In the genomic region with DNA sequence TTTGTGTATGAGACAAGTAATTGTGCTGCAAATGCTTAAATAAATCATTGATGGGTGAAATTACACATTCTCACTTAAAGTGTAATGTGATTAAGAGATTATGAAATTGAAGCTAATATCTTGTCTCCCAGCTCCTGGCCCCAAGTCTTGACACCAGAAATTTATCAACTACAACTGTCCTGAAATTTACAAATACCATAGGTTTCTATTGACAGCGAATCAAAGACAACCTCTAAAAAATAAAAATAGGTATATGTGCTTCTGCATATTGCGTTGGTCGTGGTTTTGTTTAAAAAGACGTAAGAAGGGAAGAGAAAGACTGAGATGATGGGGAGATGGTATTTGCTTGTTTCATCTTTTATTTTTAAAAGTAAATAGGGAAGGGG, we compare ENCODE assay signal across 21 cellular contexts. TPM values are rescaled to one million over a fixed set of nuclear protein-coding genes. Genes with fewer than 3 reads are reported as not detected.
A peak's percentile ranks its signal among the peaks of the same experiment; 100 is the strongest.
DNase-seq lines count a peak whose midpoint lies in the region; ATAC-seq, FAIRE-seq and TF ChIP-seq lines count a peak whose summit lies in the region.
"Had no signal": no experiment of that assay in that cellular context is flagged by ENCODE, and none has a peak within 500 bp of the region (broad histone marks: within the 10 kb centered on the region; RNA-seq: fewer than 3 reads in every experiment).

No MANE protein-coding gene starts in this region.

- no peak overlapping the region for H4K5ac ChIP-seq in H1 (ENCODE audit: insufficient read length, low read depth, low read length)

- TF ChIP-seq EP300 in H1 (IDR thresholded peaks at IDR 0.05; ENCODE audit: borderline replicate concordance in 1 of 2, low read depth in 2 of 2, low read length in 2 of 2) (no peak), transverse colon (IDR thresholded peaks at IDR 0.05; ENCODE audit: low read depth) (no peak)

- H3K23ac ChIP-seq in H1 (ENCODE audit: insufficient read length): no peak overlapping the region

- TF ChIP-seq POLR2A in H1 (IDR thresholded peaks at IDR 0.05; ENCODE audit: control extremely low read depth in 1 of 2, low read depth in 2 of 2, low read length in 2 of 2) (no peak), transverse colon (IDR thresholded peaks at IDR 0.05) (no peak)

- peaks cover 4% of the 10 kb centered on the region for H3K4me1 Mint-ChIP-seq in T-helper 2 cell treated with Interferon-gamma antibody and Interleukin-4, amounts not matched to agents 5 μg/mL and 100 μg/mL, for 36 hours (ENCODE audit: low read depth)
- H3K4me1 Mint-ChIP-seq in IgD-negative memory B cell (peaks cover 2 to 9% (median 3%) of the 10 kb centered on the region in 3 donors), nephron progenitor cell (peaks cover 25% of the 10 kb centered on the region)

- H3K4me3 ChIP-seq in H1 (ENCODE audit: extremely low read depth in 1 of 4, insufficient read depth in 2 of 4, low read depth in 3 of 4, low read length in 4 of 4) (peak overlapping the region in 2 of 4 experiments; percentile 15 to 46; a peak in 2 of 8 replicates), transverse colon (no peak overlapping the region)
- H3K4me3 ChIP-seq: ovary, SK-N-MC, thyroid gland had no signal

- H3K27ac ChIP-seq in H1 (ENCODE audit: low read depth, low read length): no peak overlapping the region
- no peak overlapping the region for H3K27ac ChIP-seq in transverse colon
- H3K27ac ChIP-seq: brain microvascular endothelial cell, ovary, SK-N-MC, thyroid gland had no signal

- H3K4me1 ChIP-seq in H1 (replicated peaks in 1 of 4; ENCODE audit: control insufficient read depth in 3 of 4, insufficient read depth in 4 of 4, low read length in 3 of 4): peaks cover 10 to 39% (median 26%) of the 10 kb centered on the region in 4 experiments
- H3K4me1 ChIP-seq in transverse colon: peaks cover 6 to 20% (median 7%) of the 10 kb centered on the region in 4 donors

- peak overlapping the region; percentile 5 for H3K4me3 Mint-ChIP-seq in T-helper 2 cell treated with Interferon-gamma antibody and Interleukin-4, amounts not matched to agents 5 μg/mL and 100 μg/mL, for 36 hours
- peak overlapping the region in 1 of 4 donors; percentile 34 for H3K4me3 Mint-ChIP-seq in IgD-negative memory B cell
- H3K4me3 Mint-ChIP-seq in nephron progenitor cell: peak overlapping the region; percentile 10

- H4K91ac ChIP-seq in H1 (replicated peaks; ENCODE audit: insufficient read length, low read length): no peak overlapping the region

- peaks cover 7% of the 10 kb centered on the region for H3K36me3 Mint-ChIP-seq in T-helper 2 cell treated with Interferon-gamma antibody and Interleukin-4, amounts not matched to agents 5 μg/mL and 100 μg/mL, for 36 hours (ENCODE audit: low read depth)
- peaks cover 3% of the 10 kb centered on the region for H3K36me3 Mint-ChIP-seq in IgD-negative memory B cell
- no peaks in the 10 kb centered on the region for H3K36me3 Mint-ChIP-seq in nephron progenitor cell (ENCODE audit: low read depth)

- intact Hi-C loops in transverse colon (cut with DNase I; ENCODE audit: low total_unique reads): no loop called here

- CTCF ChIA-PET in H1 (lab: Charles Lee; ENCODE audit: partially characterized antibody): interaction anchor here (1.4 to 17.2 kb wide), 2 partner anchors 18 to 35 kb away, joined by 4 to 365 read pairs; a partner anchor contains a TSS

- H3K9me3 ChIP-seq in H1 (ENCODE audit: insufficient read depth in 2 of 2, low read depth in 1 of 2, low read length in 1 of 2) (no peaks in the 10 kb centered on the region), transverse colon (no peaks in the 10 kb centered on the region)
- H3K9me3 ChIP-seq: ovary, thyroid gland had no signal

- no peak for DNase-seq in T-helper 2 cell treated with Interferon-gamma antibody and Interleukin-4, amounts not matched to agents 5 μg/mL and 100 μg/mL, for 36 hours (ENCODE audit: low spot score)
- DNase-seq in T-helper 2 cell (no peak), H1 (ENCODE audit: low read depth in 1 of 2, low spot score in 2 of 2) (no peak), nephron progenitor cell (no peak), NCI-H146 treated with DMSO at 0.1 percent for 48 hours (lab: John Stamatoyannopoulos, UW; ENCODE audit: unreplicated experiment) (no peak), transverse colon (no peak)
- DNase-seq: 8988T; activated CD8-positive, alpha-beta memory T cell treated with anti-CD3 and anti-CD28 coated beads for 24 hours; activated gamma-delta T cell treated with Interleukin-2 at 50 U/mL for 16 hours; brain microvascular endothelial cell; C1 segment of cervical spinal cord; DMS153; NCI-H2029 treated with DMSO at 0.1 percent for 48 hours; NCI-H524 treated with DMSO at 0.1 percent for 48 hours; ovary; thyroid gland had no signal

- no peak overlapping the region for H3K14ac ChIP-seq in H1 (ENCODE audit: insufficient read length)

- POLR2A ChIA-PET in H1 (lab: Charles Lee; ENCODE audit: partially characterized antibody): interaction anchor here (0.8 to 1.5 kb wide), 4 partner anchors 29 to 45 kb away, joined by 3 to 5 read pairs (median 3); a partner anchor contains a TSS

- H2BK15ac ChIP-seq in H1 (ENCODE audit: low read length): no peak overlapping the region

- peak overlapping the region; percentile 52 to 83; a peak in 3 of 4 replicates for H3K4me2 ChIP-seq in H1 (ENCODE audit: insufficient read depth in 1 of 2, low read depth in 2 of 2, low read length in 2 of 2)

- no peak for ATAC-seq in GM19035 (IDR thresholded peaks at IDR 0.05; ENCODE audit: unreplicated experiment)

- no peaks in the 10 kb centered on the region; the same call in 1 of the 2 replicates for H3K23me2 ChIP-seq in H1 (ENCODE audit: low read depth, low read length)

- no peaks in the 10 kb centered on the region for H3K79me2 ChIP-seq in H1 (ENCODE audit: control insufficient read depth in 1 of 2, insufficient read depth in 2 of 2, low read length in 2 of 2)

- no peak overlapping the region for H2BK12ac ChIP-seq in H1 (ENCODE audit: low read depth, low read length)

- H3K18ac ChIP-seq in H1 (ENCODE audit: extremely low read depth, low read length): no peak overlapping the region

- no peak for TF ChIP-seq RAD21 in H1 (IDR thresholded peaks at IDR 0.05 in 1 of 2, conservative IDR thresholded peaks at IDR 0.05 in 1 of 2; ENCODE audit: low read depth in 2 of 2, low read length in 2 of 2)

- no peak for TF ChIP-seq CTCF in H1 (IDR thresholded peaks at IDR 0.05; ENCODE audit: control extremely low read depth in 1 of 3, insufficient read depth in 1 of 3, low read depth in 1 of 3, low read length in 3 of 3)
- no peak for TF ChIP-seq CTCF in nephron progenitor cell (IDR thresholded peaks at IDR 0.05)
- no peak for TF ChIP-seq CTCF in transverse colon (IDR thresholded peaks at IDR 0.05)

- no peak overlapping the region for H2AFZ ChIP-seq in H1 (ENCODE audit: low read length)

- H3K79me1 ChIP-seq in H1 (ENCODE audit: low read depth, low read length): no peaks in the 10 kb centered on the region

- in situ Hi-C loops in transverse colon (cut with MboI; ENCODE audit: low pct_ligation_motif_present in 1 of 4, low pct_unique_long_range_greater_than_20kb in 1 of 4, low sequenced_read_pairs in 3 of 4): no loop called here

- peaks cover 9% of the 10 kb centered on the region for H3K9me3 Mint-ChIP-seq in T-helper 2 cell treated with Interferon-gamma antibody and Interleukin-4, amounts not matched to agents 5 μg/mL and 100 μg/mL, for 36 hours
- H3K9me3 Mint-ChIP-seq in IgD-negative memory B cell (peaks cover 0 to 23% (median 8%) of the 10 kb centered on the region in 3 donors), nephron progenitor cell (no peaks in the 10 kb centered on the region)

- H4K20me1 ChIP-seq in H1 (replicated peaks in 1 of 2; ENCODE audit: control insufficient read depth in 1 of 2, insufficient read depth in 2 of 2, low read length in 2 of 2): peaks cover 9 to 19% of the 10 kb centered on the region in 2 experiments

- no peak overlapping the region for H2BK20ac ChIP-seq in H1 (ENCODE audit: low read length)

- H3K27ac Mint-ChIP-seq in T-helper 2 cell treated with Interferon-gamma antibody and Interleukin-4, amounts not matched to agents 5 μg/mL and 100 μg/mL, for 36 hours: peak overlapping the region; percentile 82
- peak overlapping the region in 2 of 3 donors; percentile 18 to 89 for H3K27ac Mint-ChIP-seq in IgD-negative memory B cell
- H3K27ac Mint-ChIP-seq in nephron progenitor cell: no peak overlapping the region

- H3K27me3 ChIP-seq in H1 (replicated peaks in 1 of 4; ENCODE audit: control insufficient read depth in 3 of 4, extremely low read depth in 1 of 4, insufficient read depth in 3 of 4, low read length in 3 of 4) (peaks cover 84 to 94% (median 91%) of the 10 kb centered on the region in 4 experiments), transverse colon (peaks cover 97% of the 10 kb centered on the region)

- H4K8ac ChIP-seq in H1 (ENCODE audit: extremely low read depth, insufficient read depth, low read length): no peak overlapping the region

- H3K4ac ChIP-seq in H1 (replicated peaks; ENCODE audit: insufficient read length, low read depth, low read length): no peak overlapping the region

- H2BK5ac ChIP-seq in H1 (ENCODE audit: low read depth, low read length): no peak overlapping the region

- no peak overlapping the region for H2BK120ac ChIP-seq in H1 (replicated peaks; ENCODE audit: low read depth, low read length)

- H3K56ac ChIP-seq in H1 (replicated peaks; ENCODE audit: insufficient read length, low read depth, low read length): no peak overlapping the region

- FAIRE-seq in H1 (lab: Jason Lieb, UNC): no peak

- 9% methylated on average over 4 of the region's 4 CpGs; no CpG with 5 or more reads in 1 of the 2 experiments for WGBS in H1 (ENCODE audit: extremely low coverage in 1 of 2, insufficient coverage in 1 of 2, insufficient read length in 1 of 2, insufficient replicate concordance in 2 of 2, low coverage in 1 of 2, low lambda C conversion rate in 2 of 2, missing lambda C conversion rate in 1 of 2), 2 experiments
- WGBS in transverse colon (ENCODE audit: low coverage in 1 of 2), 2 donors: 18 to 38% methylated on average over 4 of the region's 4 CpGs

- H2AK5ac ChIP-seq in H1 (ENCODE audit: low read depth, low read length): no peak overlapping the region

- H3K27me3 Mint-ChIP-seq in T-helper 2 cell treated with Interferon-gamma antibody and Interleukin-4, amounts not matched to agents 5 μg/mL and 100 μg/mL, for 36 hours (ENCODE audit: low read depth): peaks cover 86% of the 10 kb centered on the region
- H3K27me3 Mint-ChIP-seq in IgD-negative memory B cell (peaks cover 79% of the 10 kb centered on the region), nephron progenitor cell (ENCODE audit: low read depth, poor library complexity) (peaks cover 100% of the 10 kb centered on the region)

- no peak overlapping the region for H3K9ac ChIP-seq in H1 (replicated peaks in 1 of 4; ENCODE audit: extremely low read depth in 1 of 4, low read depth in 3 of 4, low read length in 3 of 4)

- H3K36me3 ChIP-seq in H1 (ENCODE audit: control insufficient read depth in 2 of 4, insufficient read depth in 4 of 4, low read length in 3 of 4) (peaks cover 0 to 11% (median 0%) of the 10 kb centered on the region in 4 experiments; a peak in 1 of 8 replicates), transverse colon (no peaks in the 10 kb centered on the region)
- H3K36me3 ChIP-seq: brain microvascular endothelial cell, ovary, thyroid gland had no signal

RNA-seq across cellular contexts. Expression of a gene that starts 30.5 kb away (rescaled TPM):
- polyA plus RNA-seq in IgD-negative memory B cell (not detected), H1 (2011; rRNA removed) (0.23 and 0.24 TPM in 2 replicates)
- 0.10 TPM in 1 of 2 replicates, not detected in the other for total RNA-seq in H1 (2021; fragmentation: NEBNext Ultra II Directional; extraction: Animal tissue kit (Norgen Biotek cat#: 25700))
- polyA plus RNA-seq in H1 (2011; cell fraction: cytosol; rRNA removed): 0.12 TPM
- polyA plus RNA-seq in H1 (2011; cell fraction: nucleus; rRNA removed): 0.24 TPM
- polyA plus RNA-seq in H1 (2012, experiment 1 of 2): 0.25 to 0.49 TPM (median 0.33 TPM) in 4 replicates
- polyA plus RNA-seq in H1 (2012, experiment 2 of 2): 0.30 TPM
- 0.08 TPM for polyA plus RNA-seq in H1 (2013, experiment 1 of 2)
- 0.07 TPM for polyA plus RNA-seq in H1 (2013, experiment 2 of 2)
- polyA minus RNA-seq in H1 (2011; rRNA and poly(A)+ RNA removed): 0.41 TPM in 1 of 2 replicates, not detected in the other
- 2.3 TPM for polyA minus RNA-seq in H1 (2011; cell fraction: cytosol; rRNA and poly(A)+ RNA removed)
- polyA minus RNA-seq in H1 (2011; cell fraction: nucleus; rRNA and poly(A)+ RNA removed): 1.1 TPM
- total RNA-seq in transverse colon: not detected
- total RNA-seq: mononuclear cell, skeletal muscle tissue had no signal
